ENCODE assay signal across 1 cellular context in the genomic region with DNA sequence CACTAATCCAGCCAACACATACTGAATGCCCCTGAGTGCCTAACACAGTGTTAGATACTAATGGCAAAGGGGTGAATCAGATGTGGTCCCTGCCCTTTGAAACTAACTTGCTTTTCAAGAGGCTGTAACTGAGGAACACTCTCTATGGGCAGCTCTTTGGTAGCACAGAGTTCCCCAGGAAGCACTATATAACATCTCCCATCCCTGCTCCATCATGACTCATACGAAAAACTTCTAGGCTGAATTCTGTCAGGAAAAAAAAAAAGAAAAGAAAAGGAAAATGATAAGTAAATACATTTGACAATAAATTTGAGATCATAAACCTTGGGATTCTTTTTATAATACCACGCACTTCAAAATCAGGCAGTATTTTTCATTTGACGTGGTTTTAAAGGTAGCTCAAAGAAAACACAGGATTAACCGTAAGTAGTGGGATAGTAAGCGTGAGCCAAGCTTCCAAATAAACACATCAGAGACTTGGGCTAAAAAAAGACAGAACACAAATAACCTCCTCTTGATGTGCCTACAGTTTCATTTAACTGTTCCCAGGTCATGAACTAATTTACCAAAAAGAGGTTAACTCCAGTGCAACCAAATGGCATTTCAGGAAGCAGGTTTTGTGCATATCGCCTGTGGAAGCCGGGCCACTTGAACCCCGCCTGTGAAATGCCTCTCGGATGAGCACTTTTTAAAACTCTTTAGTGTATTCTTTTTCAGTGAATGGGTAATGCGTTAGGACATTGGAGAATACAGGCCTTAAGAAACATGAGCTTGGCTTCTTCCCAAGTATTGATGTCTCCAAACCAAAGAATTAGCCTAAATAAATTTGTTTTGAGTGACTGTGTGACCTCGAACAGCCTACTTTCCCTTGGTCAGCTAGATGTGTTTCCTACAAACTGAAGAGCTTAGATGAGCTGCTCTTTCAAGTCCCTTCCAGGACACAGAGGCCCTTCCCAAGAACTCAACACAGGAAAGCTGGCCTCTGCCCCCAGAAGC.
TF ChIP-seq lines count a peak whose summit lies in the region.

No MANE protein-coding gene starts in this region.

TF ChIP-seq in SK-N-SH, 30 proteins besides CTCF, POLR2A, EP300 and RAD21 (continued from another document):
- TF ChIP-seq CHD2 (IDR thresholded peaks at IDR 0.05; ENCODE audit: low read length, partially characterized antibody) = no peak
- TF ChIP-seq POLR2AphosphoS5 (IDR thresholded peaks at IDR 0.05; ENCODE audit: low read depth, low read length) = peak; percentile 18; the same call in 1 of the 2 replicates
- TF ChIP-seq ELF1 (IDR thresholded peaks at IDR 0.05) = no peak
- no peak for TF ChIP-seq YY1 (IDR thresholded peaks at IDR 0.05; ENCODE audit: low read depth)
- peak; percentile 24; the same call in 1 of the 2 replicates for TF ChIP-seq NFIC (IDR thresholded peaks at IDR 0.05; ENCODE audit: borderline replicate concordance)
- TF ChIP-seq GABPA (IDR thresholded peaks at IDR 0.05; ENCODE audit: low read depth) = no peak
- TF ChIP-seq, protein P1, sequence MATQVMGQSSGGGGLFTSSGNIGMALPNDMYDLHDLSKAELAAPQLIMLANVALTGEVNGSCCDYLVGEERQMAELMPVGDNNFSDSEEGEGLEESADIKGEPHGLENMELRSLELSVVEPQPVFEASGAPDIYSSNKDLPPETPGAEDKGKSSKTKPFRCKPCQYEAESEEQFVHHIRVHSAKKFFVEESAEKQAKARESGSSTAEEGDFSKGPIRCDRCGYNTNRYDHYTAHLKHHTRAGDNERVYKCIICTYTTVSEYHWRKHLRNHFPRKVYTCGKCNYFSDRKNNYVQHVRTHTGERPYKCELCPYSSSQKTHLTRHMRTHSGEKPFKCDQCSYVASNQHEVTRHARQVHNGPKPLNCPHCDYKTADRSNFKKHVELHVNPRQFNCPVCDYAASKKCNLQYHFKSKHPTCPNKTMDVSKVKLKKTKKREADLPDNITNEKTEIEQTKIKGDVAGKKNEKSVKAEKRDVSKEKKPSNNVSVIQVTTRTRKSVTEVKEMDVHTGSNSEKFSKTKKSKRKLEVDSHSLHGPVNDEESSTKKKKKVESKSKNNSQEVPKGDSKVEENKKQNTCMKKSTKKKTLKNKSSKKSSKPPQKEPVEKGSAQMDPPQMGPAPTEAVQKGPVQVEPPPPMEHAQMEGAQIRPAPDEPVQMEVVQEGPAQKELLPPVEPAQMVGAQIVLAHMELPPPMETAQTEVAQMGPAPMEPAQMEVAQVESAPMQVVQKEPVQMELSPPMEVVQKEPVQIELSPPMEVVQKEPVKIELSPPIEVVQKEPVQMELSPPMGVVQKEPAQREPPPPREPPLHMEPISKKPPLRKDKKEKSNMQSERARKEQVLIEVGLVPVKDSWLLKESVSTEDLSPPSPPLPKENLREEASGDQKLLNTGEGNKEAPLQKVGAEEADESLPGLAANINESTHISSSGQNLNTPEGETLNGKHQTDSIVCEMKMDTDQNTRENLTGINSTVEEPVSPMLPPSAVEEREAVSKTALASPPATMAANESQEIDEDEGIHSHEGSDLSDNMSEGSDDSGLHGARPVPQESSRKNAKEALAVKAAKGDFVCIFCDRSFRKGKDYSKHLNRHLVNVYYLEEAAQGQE (IDR thresholded peaks at IDR 0.05; ENCODE audit: low read depth, low read length) = no peak
- 0 out of 2 replicates have a peak, but pooled peaks have one; percentile 35 for TF ChIP-seq TEAD4 (IDR thresholded peaks at IDR 0.05; ENCODE audit: borderline replicate concordance, insufficient read depth)
- TF ChIP-seq NRF1 (IDR thresholded peaks at IDR 0.05; ENCODE audit: low read depth, low read length) = no peak
- TF ChIP-seq, protein P2, sequence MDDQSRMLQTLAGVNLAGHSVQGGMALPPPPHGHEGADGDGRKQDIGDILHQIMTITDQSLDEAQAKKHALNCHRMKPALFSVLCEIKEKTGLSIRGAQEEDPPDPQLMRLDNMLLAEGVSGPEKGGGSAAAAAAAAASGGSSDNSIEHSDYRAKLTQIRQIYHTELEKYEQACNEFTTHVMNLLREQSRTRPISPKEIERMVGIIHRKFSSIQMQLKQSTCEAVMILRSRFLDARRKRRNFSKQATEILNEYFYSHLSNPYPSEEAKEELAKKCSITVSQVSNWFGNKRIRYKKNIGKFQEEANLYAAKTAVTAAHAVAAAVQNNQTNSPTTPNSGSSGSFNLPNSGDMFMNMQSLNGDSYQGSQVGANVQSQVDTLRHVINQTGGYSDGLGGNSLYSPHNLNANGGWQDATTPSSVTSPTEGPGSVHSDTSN (IDR thresholded peaks at IDR 0.05) = peak; percentile 63
- TF ChIP-seq USF1 (IDR thresholded peaks at IDR 0.05; ENCODE audit: borderline replicate concordance, low read depth) = no peak
- TF ChIP-seq FOSL2 (IDR thresholded peaks at IDR 0.05; ENCODE audit: borderline replicate concordance, low read depth) = peak; percentile 89
- no peak for TF ChIP-seq USF2 (IDR thresholded peaks at IDR 0.05; ENCODE audit: borderline replicate concordance, low read depth, low read length)
- no peak for TF ChIP-seq RFX5 (IDR thresholded peaks at IDR 0.05; ENCODE audit: low read length)
- no peak for TF ChIP-seq MXI1 (IDR thresholded peaks at IDR 0.05; ENCODE audit: low read depth, low read length)
- peak; percentile 88 for TF ChIP-seq JUND (IDR thresholded peaks at IDR 0.05)
- peak; percentile 47; the same call in 1 of the 2 replicates for TF ChIP-seq TCF12 (IDR thresholded peaks at IDR 0.05)
